In genomic region chr5:68644971-68645370, GRCh38 we compare ENCODE assay signal across 12 cellular contexts.
A peak's percentile ranks its signal among the peaks of the same experiment; 100 is the strongest.
DNase-seq lines count a peak whose midpoint lies in the region; ATAC-seq and TF ChIP-seq lines count a peak whose summit lies in the region.
"Had no signal": no experiment of that assay in that cellular context is flagged by ENCODE, and none has a peak within 500 bp of the region (broad histone marks: within the 10 kb centered on the region; RNA-seq: fewer than 3 reads in every experiment).

No MANE protein-coding gene starts in this region.

- peak; percentile 98 for ATAC-seq in GM18511 (IDR thresholded peaks at IDR 0.05; ENCODE audit: unreplicated experiment)
- peak; percentile 94 for ATAC-seq in GM21360 (IDR thresholded peaks at IDR 0.05; ENCODE audit: unreplicated experiment)
- ATAC-seq in HG03045 (IDR thresholded peaks at IDR 0.05; ENCODE audit: unreplicated experiment), result peak; percentile 97

- DNase-seq in SW480 (ENCODE audit: low spot score) (peak; percentile 23), inferior parietal cortex (ENCODE audit: extremely low spot score) (no peak), GM03348 (ENCODE audit: low spot score) (no peak), coronary artery (ENCODE audit: low spot score) (no peak), NCI-H774 (lab: John Stamatoyannopoulos, UW) (no peak)
- DNase-seq: activated CD4-positive, alpha-beta T cell treated with anti-CD3 and anti-CD28 coated beads for 1 hour; CD4-positive, alpha-beta memory T cell; nucleus accumbens; stimulated activated CD4-positive, alpha-beta T cell treated with anti-CD3 and anti-CD28 coated beads, Interleukin-4, amount 100 ng/mL, for 1 hour had no signal

- TF ChIP-seq CTCF in coronary artery (IDR thresholded peaks at IDR 0.05), result no peak

- H3K27ac ChIP-seq in coronary artery, result no peak overlapping the region

- no peak overlapping the region for H3K4me3 ChIP-seq in coronary artery
